16 cellular contexts compared by ENCODE assay signal in genomic region chr12:86233126-86233525, GRCh38. TPM values are rescaled to one million over a fixed set of nuclear protein-coding genes. Genes with fewer than 3 reads are reported as not detected.
DNase-seq lines count a peak whose midpoint lies in the region; ATAC-seq and TF ChIP-seq lines count a peak whose summit lies in the region.
"Had no signal": no experiment of that assay in that cellular context is flagged by ENCODE, and none has a peak within 500 bp of the region (broad histone marks: within the 10 kb centered on the region; RNA-seq: fewer than 3 reads in every experiment).

No MANE protein-coding gene starts in this region.

- no peak overlapping the region for H2AFZ ChIP-seq in hepatocyte

- no peak for TF ChIP-seq CTCF in hepatocyte (IDR thresholded peaks at IDR 0.05; ENCODE audit: poor library complexity)

- no peak overlapping the region for H3K27ac ChIP-seq in hepatocyte

- H3K27me3 ChIP-seq in hepatocyte, result no peaks in the 10 kb centered on the region

- no peaks in the 10 kb centered on the region for H3K79me2 ChIP-seq in hepatocyte

- no peaks in the 10 kb centered on the region for H3K36me3 ChIP-seq in hepatocyte (replicated peaks; ENCODE audit: insufficient read depth, low read depth)

- H3K4me2 ChIP-seq in hepatocyte, result no peak overlapping the region

- WGBS in hepatocyte (ENCODE audit: low lambda C conversion rate, missing lambda C conversion rate), result 88% methylated on average over 2 of the region's 2 CpGs

- H3K4me1 ChIP-seq in hepatocyte (ENCODE audit: insufficient read depth), result no peaks in the 10 kb centered on the region

- H3K9me3 ChIP-seq in hepatocyte (ENCODE audit: low read depth), result no peaks in the 10 kb centered on the region

- H3K4me3 ChIP-seq in hepatocyte, result no peak overlapping the region

- H4K20me1 ChIP-seq in hepatocyte (ENCODE audit: insufficient read depth, poor library complexity, severe bottlenecking), result no peaks in the 10 kb centered on the region

- no peak for ATAC-seq in GM21528 (IDR thresholded peaks at IDR 0.05; ENCODE audit: low FRiP score, unreplicated experiment)
- ATAC-seq: left cardiac atrium, Panc1 had no signal

- DNase-seq in DMS153 treated with DMSO at 0.1 percent for 48 hours (lab: John Stamatoyannopoulos, UW; ENCODE audit: unreplicated experiment) (peak; percentile 25), NCI-H1105 treated with DMSO at 0.1 percent for 48 hours (lab: John Stamatoyannopoulos, UW) (peak; percentile 87), NCI-H774 (lab: John Stamatoyannopoulos, UW) (peak; percentile 28), hepatocyte (ENCODE audit: low spot score) (peak; percentile 19), NCI-H446 treated with DMSO at 0.1 percent for 48 hours (lab: John Stamatoyannopoulos, UW) (no peak), HuH-7.5 (ENCODE audit: low spot score) (no peak)
- DNase-seq in activated CD4-positive, alpha-beta T cell treated with anti-CD3 and anti-CD28 coated beads, Interleukin-2, amount 50 U/mL, for 1 hour, result no peak
- DNase-seq: activated CD4-positive, CD25-positive, alpha-beta regulatory T cell; activated naive CD8-positive, alpha-beta T cell treated with anti-CD3 and anti-CD28 coated beads for 36 hours; DMS79; H7; left cardiac atrium; NCI-H2171; posterior cingulate gyrus had no signal

- H3K9me2 ChIP-seq in hepatocyte (replicated peaks; ENCODE audit: insufficient read depth), result no peaks in the 10 kb centered on the region

RNA-seq across cellular contexts. Expression of gene MGAT4C, which starts 23.1 kb away (rescaled TPM):
- 2.6 and 2.9 TPM in 2 replicates for total RNA-seq in hepatocyte
- 4.8 and 4.9 TPM in 2 replicates for polyA plus RNA-seq in hepatocyte
- total RNA-seq: activated naive CD8-positive, alpha-beta T cell treated with anti-CD3 and anti-CD28 coated beads for 36 hours had no signal

Comparison
In these comparisons a context has a peak if more than half of its experiments do, and no peak if none do; other contexts are left out.
1. DNase-seq: peak in DMS153 treated with DMSO at 0.1 percent for 48 hours (single experiment), NCI-H1105 treated with DMSO at 0.1 percent for 48 hours (single experiment), NCI-H774 (single experiment) and hepatocyte (single experiment); none in activated CD4-positive, alpha-beta T cell treated with anti-CD3 and anti-CD28 coated beads, Interleukin-2, amount 50 U/mL, for 1 hour (single experiment), NCI-H446 treated with DMSO at 0.1 percent for 48 hours (single experiment) and HuH-7.5 (single experiment).